In the genomic region with DNA sequence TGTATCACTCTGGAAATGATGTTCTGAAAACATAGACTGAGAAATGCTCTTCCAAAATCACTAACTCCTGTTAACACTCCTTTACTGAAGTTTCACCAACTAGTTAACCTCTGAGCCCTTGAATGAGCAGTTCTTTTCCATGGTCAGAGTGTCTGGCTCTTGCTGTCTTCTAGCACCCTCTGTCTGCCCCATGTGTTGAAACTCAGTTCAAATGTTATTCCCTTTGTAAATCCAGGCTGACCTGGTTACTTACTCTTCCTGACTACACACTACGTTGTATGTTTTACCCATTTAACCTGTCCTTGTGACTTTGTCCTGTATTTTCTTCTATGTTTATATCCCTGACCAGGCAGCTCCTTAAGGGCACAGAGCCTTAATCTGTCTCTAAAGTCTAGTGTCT, we compare ENCODE assay signal across 14 cellular contexts.
DNase-seq lines count a peak whose midpoint lies in the region; FAIRE-seq lines count a peak whose summit lies in the region.
"Had no signal": no experiment of that assay in that cellular context is flagged by ENCODE, and none has a peak within 500 bp of the region (broad histone marks: within the 10 kb centered on the region; RNA-seq: fewer than 3 reads in every experiment).

No MANE protein-coding gene starts in this region.

- no peaks in the 10 kb centered on the region for H3K36me3 ChIP-seq in small intestine (ENCODE audit: control insufficient read depth in 2 of 2, insufficient read depth in 2 of 2, low read length in 2 of 2)
- H3K36me3 ChIP-seq: prostate gland had no signal

- H3K4me1 ChIP-seq in small intestine (ENCODE audit: control insufficient read depth in 2 of 2, insufficient read depth in 1 of 2, low read depth in 1 of 2, low read length in 1 of 2): no peaks in the 10 kb centered on the region
- H3K4me1 ChIP-seq: prostate gland had no signal

- 5 to 6% (median 6%) methylated on average over 1 of the region's 1 CpG for WGBS in small intestine, 3 donors

- DNase-seq in DMS153 (lab: John Stamatoyannopoulos, UW): peak; percentile 2
- no peak for DNase-seq in DMS153 treated with DMSO at 0.1 percent for 48 hours (lab: John Stamatoyannopoulos, UW; ENCODE audit: unreplicated experiment)
- DNase-seq in SK-MEL-5 (ENCODE audit: low read depth, low spot score): peak; percentile 89
- peak; percentile 27 for DNase-seq in glomerular visceral epithelial cell (ENCODE audit: extremely low spot score)
- peak; percentile 13 for DNase-seq in small intestine
- DNase-seq in COLO668 (lab: John Stamatoyannopoulos, UW; ENCODE audit: unreplicated experiment): no peak
- DNase-seq in activated effector memory CD4-positive, alpha-beta T cell treated with Interleukin-2 at 50 U/mL for 16 hours: no peak
- DNase-seq in G401 (ENCODE audit: low spot score): no peak
- DNase-seq: activated naive CD4-positive, alpha-beta T cell treated with Interleukin-2 at 50 U/mL for 16 hours; foreskin fibroblast; T-helper 1 cell had no signal

- no peak for FAIRE-seq in small intestine (lab: Jason Lieb, UNC)
- FAIRE-seq: A204.1, H54 had no signal

- in situ Hi-C loops in SK-MEL-5 (cut with HindIII; ENCODE audit: low pct_unique_long_range_greater_than_20kb, low sequenced_read_pairs) (no loop called here), G401 (cut with HindIII; ENCODE audit: low sequenced_read_pairs) (no loop called here)

- no peak overlapping the region for H3K27ac ChIP-seq in small intestine (ENCODE audit: low read depth in 1 of 2, low read length in 1 of 2)
- H3K27ac ChIP-seq: prostate gland had no signal

- no peaks in the 10 kb centered on the region for H3K27me3 ChIP-seq in small intestine (ENCODE audit: control insufficient read depth in 2 of 2, insufficient read depth in 2 of 2, low read length in 2 of 2)

- no peak overlapping the region for H3K4me3 ChIP-seq in small intestine (ENCODE audit: low read depth in 1 of 2, low read length in 2 of 2)
- H3K4me3 ChIP-seq: prostate gland had no signal

- no peaks in the 10 kb centered on the region for H3K9me3 ChIP-seq in small intestine (ENCODE audit: control insufficient read depth, low read depth)
- H3K9me3 ChIP-seq: prostate gland had no signal

Comparison
In these comparisons a context has a peak if more than half of its experiments do, and no peak if none do; other contexts are left out.
1. DNase-seq: peak in DMS153 (single experiment), SK-MEL-5 (single experiment), glomerular visceral epithelial cell (single experiment) and small intestine (single experiment); none in DMS153 treated with DMSO at 0.1 percent for 48 hours (single experiment), COLO668 (single experiment), activated effector memory CD4-positive, alpha-beta T cell treated with Interleukin-2 at 50 U/mL for 16 hours (single experiment) and G401 (single experiment).